Comparison of ENCODE assay signal across 23 cellular contexts in genomic region chr15:37695719-37696118, GRCh38.
DNase-seq lines count a peak whose midpoint lies in the region; ATAC-seq, FAIRE-seq and TF ChIP-seq lines count a peak whose summit lies in the region.
"Had no signal": no experiment of that assay in that cellular context is flagged by ENCODE, and none has a peak within 500 bp of the region (broad histone marks: within the 10 kb centered on the region; RNA-seq: fewer than 3 reads in every experiment).

No MANE protein-coding gene starts in this region.

- H4K20me1 ChIP-seq in H1 (replicated peaks in 1 of 2; ENCODE audit: control insufficient read depth in 1 of 2, insufficient read depth in 2 of 2, low read length in 2 of 2): no peaks in the 10 kb centered on the region

- H3K4me2 ChIP-seq in H1 (ENCODE audit: insufficient read depth in 1 of 2, low read depth in 2 of 2, low read length in 2 of 2): no peak overlapping the region

- FAIRE-seq in H1 (lab: Jason Lieb, UNC): no peak

- no peak overlapping the region for H3K18ac ChIP-seq in H1 (ENCODE audit: extremely low read depth, low read length)

- no peaks in the 10 kb centered on the region for H3K79me2 ChIP-seq in H1 (ENCODE audit: control insufficient read depth in 1 of 2, insufficient read depth in 2 of 2, low read length in 2 of 2)

- no peak overlapping the region for H3K4me3 ChIP-seq in H1 (ENCODE audit: extremely low read depth in 1 of 4, insufficient read depth in 2 of 4, low read depth in 3 of 4, low read length in 4 of 4)
- no peak overlapping the region for H3K4me3 ChIP-seq in retinal pigment epithelial cell (ENCODE audit: low read length)
- H3K4me3 ChIP-seq in esophagus muscularis mucosa: no peak overlapping the region
- H3K4me3 ChIP-seq: gastrocnemius medialis, tibial artery had no signal

- H2AK5ac ChIP-seq in H1 (ENCODE audit: low read depth, low read length): no peak overlapping the region

- no peak for TF ChIP-seq POLR2A in H1 (IDR thresholded peaks at IDR 0.05; ENCODE audit: control extremely low read depth in 1 of 2, low read depth in 2 of 2, low read length in 2 of 2)
- TF ChIP-seq POLR2A in esophagus muscularis mucosa (IDR thresholded peaks at IDR 0.05; ENCODE audit: low read depth): no peak

- no peaks in the 10 kb centered on the region for H3K79me1 ChIP-seq in H1 (ENCODE audit: low read depth, low read length)

- H3K14ac ChIP-seq in H1 (ENCODE audit: insufficient read length): no peak overlapping the region

- no peak overlapping the region for H3K9ac ChIP-seq in H1 (replicated peaks in 1 of 4; ENCODE audit: extremely low read depth in 1 of 4, low read depth in 3 of 4, low read length in 3 of 4)

- H3K4ac ChIP-seq in H1 (replicated peaks; ENCODE audit: insufficient read length, low read depth, low read length): no peak overlapping the region

- H2BK20ac ChIP-seq in H1 (ENCODE audit: low read length): no peak overlapping the region

- no peaks in the 10 kb centered on the region; the same call in 1 of the 2 replicates for H3K23me2 ChIP-seq in H1 (ENCODE audit: low read depth, low read length)

- H3K4me1 ChIP-seq in H1 (replicated peaks in 1 of 4; ENCODE audit: control insufficient read depth in 3 of 4, insufficient read depth in 4 of 4, low read length in 3 of 4): no peaks in the 10 kb centered on the region
- no peaks in the 10 kb centered on the region for H3K4me1 ChIP-seq in esophagus muscularis mucosa
- H3K4me1 ChIP-seq: gastrocnemius medialis had no signal

- DNase-seq in GM04504 (ENCODE audit: low read depth) (peak; percentile 12), H1 (ENCODE audit: low read depth in 1 of 2, low spot score in 2 of 2) (no peak), retinal pigment epithelial cell (ENCODE audit: low read depth) (peak; percentile 21), esophagus muscularis mucosa (ENCODE audit: extremely low spot score) (no peak), HUDEP-2 (lab: John Stamatoyannopoulos, UW; ENCODE audit: unreplicated experiment in 76 of 76) (no peak), MV-4-11 (lab: John Stamatoyannopoulos, UW) (no peak)
- DNase-seq in activated effector memory CD4-positive, alpha-beta T cell treated with anti-CD3 and anti-CD28 coated beads, Interleukin-2, amount 50 U/mL, for 16 hours: no peak
- DNase-seq: activated B cell treated with CpG ODN at 0.5 μM for 24 hours; activated CD4-positive, alpha-beta T cell treated with anti-CD3 and anti-CD28 coated beads, Interleukin-2, amount 50 U/mL, for 4 hours; activated CD8-positive, alpha-beta memory T cell treated with anti-CD3 and anti-CD28 coated beads, Interleukin-2, amount 50 U/mL, for 4 hours; activated naive CD8-positive, alpha-beta T cell treated with anti-CD3 and anti-CD28 coated beads, Interleukin-2, amount 10 ng/mL, durations not matched to agents 7 days and 5 days; AML-193; COR-L47; DMS79; gastrocnemius medialis; mammary epithelial cell; NCI-H69; RPMI8226; stimulated activated CD4-positive, alpha-beta T cell treated with anti-CD3 and anti-CD28 coated beads, Interleukin-4, amount 100 ng/mL, for 4 hours; stimulated activated naive CD8-positive, alpha-beta T cell treated with anti-CD3 and anti-CD28 coated beads, Interleukin-15, Interleukin-2, amounts not matched to agents 100 U/mL and 50 U/mL, for 24 hours; tibial artery had no signal

- TF ChIP-seq EP300 in H1 (IDR thresholded peaks at IDR 0.05; ENCODE audit: borderline replicate concordance in 1 of 2, low read depth in 2 of 2, low read length in 2 of 2) (no peak), esophagus muscularis mucosa (IDR thresholded peaks at IDR 0.05) (no peak)

- POLR2A ChIA-PET in H1 (lab: Charles Lee; ENCODE audit: partially characterized antibody): no interaction called here

- TF ChIP-seq CTCF in H1 (IDR thresholded peaks at IDR 0.05; ENCODE audit: control extremely low read depth in 1 of 3, insufficient read depth in 1 of 3, low read depth in 1 of 3, low read length in 3 of 3) (no peak), retinal pigment epithelial cell (conservative IDR thresholded peaks at IDR 0.05; ENCODE audit: low read depth, low read length) (no peak), esophagus muscularis mucosa (IDR thresholded peaks at IDR 0.05) (no peak)

- H2BK120ac ChIP-seq in H1 (replicated peaks; ENCODE audit: low read depth, low read length): no peak overlapping the region

- intact Hi-C loops in esophagus muscularis mucosa (cut with DNase I): no loop called here

- H2AFZ ChIP-seq in H1 (ENCODE audit: low read length): peak overlapping the region; percentile 60; the same call in 1 of the 2 replicates

- H4K91ac ChIP-seq in H1 (replicated peaks; ENCODE audit: insufficient read length, low read length): no peak overlapping the region

- peak; percentile 82 for ATAC-seq in SK-N-SH treated with all-trans-retinoic acid at 6 μM for 48 hours
- ATAC-seq: gastrocnemius medialis; stimulated activated naive CD8-positive, alpha-beta T cell treated with anti-CD3 and anti-CD28 coated beads, Interleukin-15, Interleukin-2, amounts not matched to agents 100 U/mL and 50 U/mL, for 24 hours had no signal

- H3K9me3 ChIP-seq in H1 (ENCODE audit: insufficient read depth in 2 of 2, low read depth in 1 of 2, low read length in 1 of 2) (peaks cover 0 to 3% of the 10 kb centered on the region in 2 experiments; a peak in 1 of 4 replicates), esophagus muscularis mucosa (peaks cover 0 to 2% (median 0%) of the 10 kb centered on the region in 4 donors)
- H3K9me3 ChIP-seq: gastrocnemius medialis, tibial artery had no signal

- H3K27me3 ChIP-seq in H1 (replicated peaks in 1 of 4; ENCODE audit: control insufficient read depth in 3 of 4, extremely low read depth in 1 of 4, insufficient read depth in 3 of 4, low read length in 3 of 4) (no peaks in the 10 kb centered on the region), esophagus muscularis mucosa (no peaks in the 10 kb centered on the region)
- H3K27me3 ChIP-seq: gastrocnemius medialis, tibial artery had no signal

- no peak overlapping the region for H2BK15ac ChIP-seq in H1 (ENCODE audit: low read length)

- H2BK5ac ChIP-seq in H1 (ENCODE audit: low read depth, low read length): no peak overlapping the region

- no peak overlapping the region for H3K27ac ChIP-seq in H1 (ENCODE audit: low read depth, low read length)
- no peak overlapping the region for H3K27ac ChIP-seq in esophagus muscularis mucosa (replicated peaks in 1 of 4)
- H3K27ac ChIP-seq: gastrocnemius medialis, HL-60, tibial artery had no signal

- no peak overlapping the region for H3K23ac ChIP-seq in H1 (ENCODE audit: insufficient read length)

- CTCF ChIA-PET in H1 (lab: Charles Lee; ENCODE audit: partially characterized antibody): no interaction called here

- TF ChIP-seq RAD21 in H1 (IDR thresholded peaks at IDR 0.05 in 1 of 2, conservative IDR thresholded peaks at IDR 0.05 in 1 of 2; ENCODE audit: low read depth in 2 of 2, low read length in 2 of 2): no peak

- H4K8ac ChIP-seq in H1 (ENCODE audit: extremely low read depth, insufficient read depth, low read length): no peak overlapping the region

- H3K36me3 ChIP-seq in H1 (ENCODE audit: control insufficient read depth in 2 of 4, insufficient read depth in 4 of 4, low read length in 3 of 4) (no peaks in the 10 kb centered on the region), esophagus muscularis mucosa (no peaks in the 10 kb centered on the region)
- H3K36me3 ChIP-seq: gastrocnemius medialis, tibial artery had no signal

- no peak overlapping the region for H3K56ac ChIP-seq in H1 (replicated peaks; ENCODE audit: insufficient read length, low read depth, low read length)

- H4K5ac ChIP-seq in H1 (ENCODE audit: insufficient read length, low read depth, low read length): no peak overlapping the region

- no peak overlapping the region for H2BK12ac ChIP-seq in H1 (ENCODE audit: low read depth, low read length)

TF ChIP-seq in SK-N-SH treated with all-trans-retinoic acid at 6 μM for 48 hours, 23 proteins besides CTCF, POLR2A, EP300 and RAD21 (continues in another document):
- TF ChIP-seq ZNF8 (CRISPR knock-in tag; IDR thresholded peaks at IDR 0.05) (no peak), ARNTL (CRISPR knock-in tag; IDR thresholded peaks at IDR 0.05; ENCODE audit: borderline replicate concordance, low read depth) (no peak), ESRRG (CRISPR knock-in tag; IDR thresholded peaks at IDR 0.05) (no peak)
- TF ChIP-seq, protein P1, sequence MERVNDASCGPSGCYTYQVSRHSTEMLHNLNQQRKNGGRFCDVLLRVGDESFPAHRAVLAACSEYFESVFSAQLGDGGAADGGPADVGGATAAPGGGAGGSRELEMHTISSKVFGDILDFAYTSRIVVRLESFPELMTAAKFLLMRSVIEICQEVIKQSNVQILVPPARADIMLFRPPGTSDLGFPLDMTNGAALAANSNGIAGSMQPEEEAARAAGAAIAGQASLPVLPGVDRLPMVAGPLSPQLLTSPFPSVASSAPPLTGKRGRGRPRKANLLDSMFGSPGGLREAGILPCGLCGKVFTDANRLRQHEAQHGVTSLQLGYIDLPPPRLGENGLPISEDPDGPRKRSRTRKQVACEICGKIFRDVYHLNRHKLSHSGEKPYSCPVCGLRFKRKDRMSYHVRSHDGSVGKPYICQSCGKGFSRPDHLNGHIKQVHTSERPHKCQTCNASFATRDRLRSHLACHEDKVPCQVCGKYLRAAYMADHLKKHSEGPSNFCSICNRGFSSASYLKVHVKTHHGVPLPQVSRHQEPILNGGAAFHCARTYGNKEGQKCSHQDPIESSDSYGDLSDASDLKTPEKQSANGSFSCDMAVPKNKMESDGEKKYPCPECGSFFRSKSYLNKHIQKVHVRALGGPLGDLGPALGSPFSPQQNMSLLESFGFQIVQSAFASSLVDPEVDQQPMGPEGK (CRISPR knock-in tag; IDR thresholded peaks at IDR 0.05; ENCODE audit: borderline replicate concordance): no peak

TF ChIP-seq in H1, 55 proteins besides CTCF, POLR2A, EP300 and RAD21 (continues in another document):
- no peak for TF ChIP-seq KDM1A (IDR thresholded peaks at IDR 0.05; ENCODE audit: borderline replicate concordance, low read length)
- TF ChIP-seq JUN (IDR thresholded peaks at IDR 0.05; ENCODE audit: low read depth, low read length): no peak
- TF ChIP-seq CREB1 (IDR thresholded peaks at IDR 0.05): no peak
- TF ChIP-seq SIN3A (conservative IDR thresholded peaks at IDR 0.05 in 1 of 2, IDR thresholded peaks at IDR 0.05 in 1 of 2; ENCODE audit: low read depth in 1 of 2, low read length in 2 of 2): no peak
- TF ChIP-seq, protein P2, sequence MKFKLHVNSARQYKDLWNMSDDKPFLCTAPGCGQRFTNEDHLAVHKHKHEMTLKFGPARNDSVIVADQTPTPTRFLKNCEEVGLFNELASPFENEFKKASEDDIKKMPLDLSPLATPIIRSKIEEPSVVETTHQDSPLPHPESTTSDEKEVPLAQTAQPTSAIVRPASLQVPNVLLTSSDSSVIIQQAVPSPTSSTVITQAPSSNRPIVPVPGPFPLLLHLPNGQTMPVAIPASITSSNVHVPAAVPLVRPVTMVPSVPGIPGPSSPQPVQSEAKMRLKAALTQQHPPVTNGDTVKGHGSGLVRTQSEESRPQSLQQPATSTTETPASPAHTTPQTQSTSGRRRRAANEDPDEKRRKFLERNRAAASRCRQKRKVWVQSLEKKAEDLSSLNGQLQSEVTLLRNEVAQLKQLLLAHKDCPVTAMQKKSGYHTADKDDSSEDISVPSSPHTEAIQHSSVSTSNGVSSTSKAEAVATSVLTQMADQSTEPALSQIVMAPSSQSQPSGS (IDR thresholded peaks at IDR 0.05; ENCODE audit: low read length): no peak
- TF ChIP-seq TAF7 (optimal IDR thresholded peaks at IDR 0.05; ENCODE audit: borderline replicate concordance, low read depth, low read length): no peak

Comparison
In these comparisons a context has a peak if more than half of its experiments do, and no peak if none do; other contexts are left out.
1. DNase-seq: peak in GM04504 (single experiment) and retinal pigment epithelial cell (single experiment); none in H1 (0 of 2), esophagus muscularis mucosa (single experiment), HUDEP-2 (0 of 76), MV-4-11 (single experiment) and activated effector memory CD4-positive, alpha-beta T cell treated with anti-CD3 and anti-CD28 coated beads, Interleukin-2, amount 50 U/mL, for 16 hours (single experiment).